23 cellular contexts compared by ENCODE assay signal in genomic region chr10:96949039-96949683, GRCh38.
DNase-seq lines count a peak whose midpoint lies in the region; ATAC-seq and TF ChIP-seq lines count a peak whose summit lies in the region.
"Had no signal": no experiment of that assay in that cellular context is flagged by ENCODE, and none has a peak within 500 bp of the region (broad histone marks: within the 10 kb centered on the region; RNA-seq: fewer than 3 reads in every experiment).

No MANE protein-coding gene starts in this region.

- POLR2A ChIA-PET in HEK293 (lab: Yijun Ruan, JAX), result no interaction called here

- peaks cover 60% of the 10 kb centered on the region for H3K36me3 Mint-ChIP-seq in activated T-cell treated with anti-CD3 and anti-CD28 coated beads, Interleukin-2, amount 50 U/mL, for 24 hours (ENCODE audit: low read depth)
- H3K36me3 Mint-ChIP-seq in activated T-cell treated with anti-CD3 and anti-CD28 coated beads, Interleukin-2, amount 50 U/mL, for 4 hours (ENCODE audit: insufficient read depth), result peaks cover 24% of the 10 kb centered on the region
- H3K36me3 Mint-ChIP-seq in central memory CD8-positive, alpha-beta T cell (ENCODE audit: insufficient read depth), result peaks cover 31% of the 10 kb centered on the region

- H3K4me3 ChIP-seq in HEK293 (ENCODE audit: low read depth, low read length) (no peak overlapping the region), psoas muscle (no peak overlapping the region)
- H3K4me3 ChIP-seq: SK-N-MC had no signal

- peak overlapping the region; percentile 9 for H3K27ac Mint-ChIP-seq in activated T-cell treated with anti-CD3 and anti-CD28 coated beads, Interleukin-2, amount 50 U/mL, for 24 hours
- H3K27ac Mint-ChIP-seq in central memory CD8-positive, alpha-beta T cell (ENCODE audit: low read depth), result peak overlapping the region; percentile 35

- peaks cover 24% of the 10 kb centered on the region for H3K4me1 Mint-ChIP-seq in activated T-cell treated with anti-CD3 and anti-CD28 coated beads, Interleukin-2, amount 50 U/mL, for 24 hours (ENCODE audit: low read depth)
- peaks cover 23% of the 10 kb centered on the region for H3K4me1 Mint-ChIP-seq in activated T-cell treated with anti-CD3 and anti-CD28 coated beads, Interleukin-2, amount 50 U/mL, for 4 hours (ENCODE audit: low read depth)
- H3K4me1 Mint-ChIP-seq in central memory CD8-positive, alpha-beta T cell, result peaks cover 21% of the 10 kb centered on the region

- intact Hi-C loops in psoas muscle (cut with DNase I), result loop anchor here in 1 of 2 donors (10.0 kb wide), 1 partner anchor 114 kb away; the partner anchor contains the start of gene LCOR

- 61 to 71% (median 65%) methylated on average over 5 of the region's 5 CpGs for WGBS in psoas muscle, 3 donors

- H3K27ac ChIP-seq in HEK293 (ENCODE audit: extremely low read depth, low read depth, low read length), result no peak overlapping the region
- peak overlapping the region; percentile 43 for H3K27ac ChIP-seq in psoas muscle
- H3K27ac ChIP-seq: SK-N-MC had no signal

- no peaks in the 10 kb centered on the region for H3K9me3 ChIP-seq in HEK293 (ENCODE audit: control insufficient read depth, insufficient read depth, low read depth, low read length)
- H3K9me3 ChIP-seq in psoas muscle, result no peaks in the 10 kb centered on the region

- ATAC-seq in activated T-cell treated with anti-CD3 and anti-CD28 coated beads, Interleukin-2, amount 50 U/mL, for 4 hours, result no peak
- ATAC-seq in central memory CD8-positive, alpha-beta T cell (replicated peaks; ENCODE audit: extremely low read depth, poor library complexity, severe bottlenecking), result no peak
- ATAC-seq in psoas muscle (peak; percentile 51 to 66 (median 62)), GM19035 (IDR thresholded peaks at IDR 0.05; ENCODE audit: unreplicated experiment) (no peak)
- ATAC-seq: HCT116 had no signal

- H3K27me3 ChIP-seq in psoas muscle (ENCODE audit: insufficient read depth in 3 of 3, low read length in 2 of 3), result no peaks in the 10 kb centered on the region

- CTCF ChIA-PET in HEK293 (lab: Yijun Ruan, JAX), result interaction anchor here (0.6 to 1.0 kb wide), 5 partner anchors 8 to 582 kb away, joined by 3 to 7 read pairs (median 4); no protein-coding TSS in a partner anchor

- H3K4me1 ChIP-seq in HEK293 (ENCODE audit: control insufficient read depth, insufficient read depth, low read length) (peaks cover 10% of the 10 kb centered on the region), psoas muscle (peaks cover 58% of the 10 kb centered on the region)

- no peaks in the 10 kb centered on the region for H3K9me3 Mint-ChIP-seq in activated T-cell treated with anti-CD3 and anti-CD28 coated beads, Interleukin-2, amount 50 U/mL, for 24 hours
- H3K9me3 Mint-ChIP-seq in activated T-cell treated with anti-CD3 and anti-CD28 coated beads, Interleukin-2, amount 50 U/mL, for 4 hours, result no peaks in the 10 kb centered on the region
- H3K9me3 Mint-ChIP-seq in central memory CD8-positive, alpha-beta T cell, result no peaks in the 10 kb centered on the region

- peaks cover 0 to 3% of the 10 kb centered on the region in 2 experiments; a peak in 2 of 3 replicates for H3K36me3 ChIP-seq in HEK293 (ENCODE audit: control insufficient read depth in 2 of 2, insufficient read depth in 1 of 2, low read length in 2 of 2)
- peaks cover 0 to 11% of the 10 kb centered on the region in 2 donors for H3K36me3 ChIP-seq in psoas muscle (ENCODE audit: insufficient read depth in 1 of 2, low read depth in 1 of 2)

- no peak for TF ChIP-seq CTCF in HEK293 (tag by site-specific recombination; IDR thresholded peaks at IDR 0.05)
- no peak for TF ChIP-seq CTCF in psoas muscle (IDR thresholded peaks at IDR 0.05)

- DNase-seq in activated T-cell treated with anti-CD3 and anti-CD28 coated beads, Interleukin-2, amount 50 U/mL, for 24 hours, result no peak
- no peak for DNase-seq in activated T-cell treated with anti-CD3 and anti-CD28 coated beads, Interleukin-2, amount 50 U/mL, for 4 hours
- no peak for DNase-seq in central memory CD8-positive, alpha-beta T cell (ENCODE audit: low spot score in 2 of 2)
- DNase-seq in psoas muscle, result no peak
- no peak for DNase-seq in activated CD4-positive, alpha-beta T cell treated with anti-CD3 and anti-CD28 coated beads for 1 hour
- DNase-seq in stimulated activated CD4-positive, alpha-beta T cell treated with anti-CD3 and anti-CD28 coated beads, Interleukin-2, amount 100 ng/mL, for 48 hours, result no peak
- DNase-seq: 8988T, ACHN, GOT3, KG1, MM.1S, NCI-H1048, NCI-H1417 treated with DMSO at 0.1 percent for 48 hours, NCI-H1694 treated with DMSO at 0.1 percent for 48 hours, NCI-H2081, NCI-H2171 treated with DMSO at 0.1 percent for 48 hours, NCI-H345, NCI-H510A treated with DMSO at 0.1 percent for 48 hours, SIG-M5 had no signal

- no peaks in the 10 kb centered on the region for H3K27me3 Mint-ChIP-seq in activated T-cell treated with anti-CD3 and anti-CD28 coated beads, Interleukin-2, amount 50 U/mL, for 24 hours
- no peaks in the 10 kb centered on the region for H3K27me3 Mint-ChIP-seq in activated T-cell treated with anti-CD3 and anti-CD28 coated beads, Interleukin-2, amount 50 U/mL, for 4 hours (ENCODE audit: low read depth)
- H3K27me3 Mint-ChIP-seq in central memory CD8-positive, alpha-beta T cell, result no peaks in the 10 kb centered on the region

- no peak overlapping the region for H3K4me3 Mint-ChIP-seq in activated T-cell treated with anti-CD3 and anti-CD28 coated beads, Interleukin-2, amount 50 U/mL, for 24 hours
- H3K4me3 Mint-ChIP-seq in activated T-cell treated with anti-CD3 and anti-CD28 coated beads, Interleukin-2, amount 50 U/mL, for 4 hours, result no peak overlapping the region
- H3K4me3 Mint-ChIP-seq in central memory CD8-positive, alpha-beta T cell, result no peak overlapping the region

TF ChIP-seq in HEK293, 187 proteins besides CTCF, POLR2A, EP300 and RAD21 (continues in another document):
- no peak for TF ChIP-seq ZNF433 (tag by site-specific recombination; IDR thresholded peaks at IDR 0.05; ENCODE audit: low read depth)
- TF ChIP-seq ZSCAN23 (tag by site-specific recombination; IDR thresholded peaks at IDR 0.05), result no peak
- 0 out of 2 replicates have a peak, but pooled peaks have one; percentile 43 for TF ChIP-seq PRDM6 (tag by site-specific recombination; IDR thresholded peaks at IDR 0.05)
- TF ChIP-seq, protein P1, sequence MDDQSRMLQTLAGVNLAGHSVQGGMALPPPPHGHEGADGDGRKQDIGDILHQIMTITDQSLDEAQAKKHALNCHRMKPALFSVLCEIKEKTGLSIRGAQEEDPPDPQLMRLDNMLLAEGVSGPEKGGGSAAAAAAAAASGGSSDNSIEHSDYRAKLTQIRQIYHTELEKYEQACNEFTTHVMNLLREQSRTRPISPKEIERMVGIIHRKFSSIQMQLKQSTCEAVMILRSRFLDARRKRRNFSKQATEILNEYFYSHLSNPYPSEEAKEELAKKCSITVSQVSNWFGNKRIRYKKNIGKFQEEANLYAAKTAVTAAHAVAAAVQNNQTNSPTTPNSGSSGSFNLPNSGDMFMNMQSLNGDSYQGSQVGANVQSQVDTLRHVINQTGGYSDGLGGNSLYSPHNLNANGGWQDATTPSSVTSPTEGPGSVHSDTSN (CRISPR knock-in tag; IDR thresholded peaks at IDR 0.05), result no peak
- no peak for TF ChIP-seq ZNF629 (tag by site-specific recombination; IDR thresholded peaks at IDR 0.05)
- TF ChIP-seq ZBTB20 (tag by site-specific recombination; IDR thresholded peaks at IDR 0.05), result 0 out of 2 replicates have a peak, but pooled peaks have one; percentile 16
- no peak for TF ChIP-seq YY1 (tag by site-specific recombination; IDR thresholded peaks at IDR 0.05)
- TF ChIP-seq SP7 (tag by site-specific recombination; IDR thresholded peaks at IDR 0.05), result no peak
- TF ChIP-seq, protein P2, sequence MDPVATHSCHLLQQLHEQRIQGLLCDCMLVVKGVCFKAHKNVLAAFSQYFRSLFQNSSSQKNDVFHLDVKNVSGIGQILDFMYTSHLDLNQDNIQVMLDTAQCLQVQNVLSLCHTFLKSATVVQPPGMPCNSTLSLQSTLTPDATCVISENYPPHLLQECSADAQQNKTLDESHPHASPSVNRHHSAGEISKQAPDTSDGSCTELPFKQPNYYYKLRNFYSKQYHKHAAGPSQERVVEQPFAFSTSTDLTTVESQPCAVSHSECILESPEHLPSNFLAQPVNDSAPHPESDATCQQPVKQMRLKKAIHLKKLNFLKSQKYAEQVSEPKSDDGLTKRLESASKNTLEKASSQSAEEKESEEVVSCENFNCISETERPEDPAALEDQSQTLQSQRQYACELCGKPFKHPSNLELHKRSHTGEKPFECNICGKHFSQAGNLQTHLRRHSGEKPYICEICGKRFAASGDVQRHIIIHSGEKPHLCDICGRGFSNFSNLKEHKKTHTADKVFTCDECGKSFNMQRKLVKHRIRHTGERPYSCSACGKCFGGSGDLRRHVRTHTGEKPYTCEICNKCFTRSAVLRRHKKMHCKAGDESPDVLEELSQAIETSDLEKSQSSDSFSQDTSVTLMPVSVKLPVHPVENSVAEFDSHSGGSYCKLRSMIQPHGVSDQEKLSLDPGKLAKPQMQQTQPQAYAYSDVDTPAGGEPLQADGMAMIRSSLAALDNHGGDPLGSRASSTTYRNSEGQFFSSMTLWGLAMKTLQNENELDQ (tag by site-specific recombination; IDR thresholded peaks at IDR 0.05; ENCODE audit: low read depth), result no peak
- TF ChIP-seq ZNF335 (tag by site-specific recombination; conservative IDR thresholded peaks at IDR 0.05), result no peak

Comparison
In these comparisons a context has a peak if more than half of its experiments do, and no peak if none do; other contexts are left out.
1. ATAC-seq: peak in psoas muscle (4 of 4); none in activated T-cell treated with anti-CD3 and anti-CD28 coated beads, Interleukin-2, amount 50 U/mL, for 4 hours (0 of 2), central memory CD8-positive, alpha-beta T cell (single experiment) and GM19035 (single experiment).